22 cellular contexts compared by ENCODE assay signal in the genomic region with DNA sequence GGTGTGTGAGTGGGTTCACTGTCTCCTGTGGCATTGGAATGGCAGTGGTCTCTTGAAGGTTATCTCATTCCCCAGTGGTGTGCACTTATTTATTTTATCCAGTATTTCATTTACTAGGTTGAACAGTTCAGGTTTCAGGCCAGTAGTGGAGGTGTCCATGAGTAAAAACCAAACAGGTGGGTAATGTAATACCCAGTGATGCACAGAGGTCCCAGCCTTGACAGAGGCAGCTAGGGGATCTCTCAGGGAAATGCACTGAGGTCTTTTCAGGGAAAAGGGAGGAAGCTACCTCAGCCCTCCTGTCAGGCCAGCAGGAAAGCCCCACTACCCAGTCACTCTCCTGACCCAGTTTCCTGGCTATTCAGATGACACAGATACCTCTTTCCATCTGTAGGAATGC.
DNase-seq lines count a peak whose midpoint lies in the region; ATAC-seq, FAIRE-seq and TF ChIP-seq lines count a peak whose summit lies in the region.
"Had no signal": no experiment of that assay in that cellular context is flagged by ENCODE, and none has a peak within 500 bp of the region (broad histone marks: within the 10 kb centered on the region; RNA-seq: fewer than 3 reads in every experiment).

No MANE protein-coding gene starts in this region.

- H3K36me3 ChIP-seq in HepG2 (replicated peaks in 1 of 2; ENCODE audit: control insufficient read depth in 1 of 2, insufficient read depth in 2 of 2, low read length in 2 of 2) (peaks cover 14 to 37% of the 10 kb centered on the region in 2 experiments), right lobe of liver (no peaks in the 10 kb centered on the region), H7 (replicated peaks; ENCODE audit: control insufficient read depth, insufficient read depth, low read length) (no peaks in the 10 kb centered on the region), transverse colon (no peaks in the 10 kb centered on the region)

- no peak overlapping the region for H3K4me3 Mint-ChIP-seq in neural crest cell
- H3K4me3 Mint-ChIP-seq: B cell; CD4-positive, CD25-positive, alpha-beta regulatory T cell; CD8-positive, alpha-beta T cell; GM23338; HFFc6 had no signal

- H3K4me2 ChIP-seq in HepG2 (ENCODE audit: low read depth, low read length) = no peak overlapping the region
- H3K4me2 ChIP-seq: BLaER1, GM23338 had no signal

- H3K27ac ChIP-seq in HepG2 (ENCODE audit: extremely low read length, insufficient read depth, low read length) = no peak overlapping the region
- H3K27ac ChIP-seq in right lobe of liver = no peak overlapping the region
- no peak overlapping the region for H3K27ac ChIP-seq in transverse colon
- H3K27ac ChIP-seq: 22Rv1, BLaER1, C4-2B had no signal

- no peaks in the 10 kb centered on the region for H3K27me3 ChIP-seq in HepG2 (ENCODE audit: control insufficient read depth in 1 of 2, insufficient read depth in 2 of 2, low read length in 2 of 2)
- no peaks in the 10 kb centered on the region for H3K27me3 ChIP-seq in right lobe of liver
- no peaks in the 10 kb centered on the region for H3K27me3 ChIP-seq in H7 (ENCODE audit: control insufficient read depth, insufficient read depth, low read length)
- no peaks in the 10 kb centered on the region for H3K27me3 ChIP-seq in transverse colon
- H3K27me3 ChIP-seq: BLaER1 had no signal

- FAIRE-seq in HepG2 (lab: Jason Lieb, UNC) = no peak
- FAIRE-seq: A204.1, G401.6, GM12878, GM19239 had no signal

- TF ChIP-seq CTCF in HepG2 (CRISPR knock-in tag; IDR thresholded peaks at IDR 0.05) = no peak
- TF ChIP-seq CTCF in right lobe of liver (IDR thresholded peaks at IDR 0.05) = no peak
- TF ChIP-seq CTCF in neural crest cell (conservative IDR thresholded peaks at IDR 0.05) = no peak
- no peak for TF ChIP-seq CTCF in transverse colon (IDR thresholded peaks at IDR 0.05)

- CTCF ChIA-PET in HepG2 (lab: Yijun Ruan, JAX; ENCODE audit: low intra/inter-chr PET ratio, low total read pairs) = no interaction called here

- H3K9me3 ChIP-seq in HepG2 (ENCODE audit: low read length) (peaks cover 9% of the 10 kb centered on the region; the same call in 1 of the 2 replicates), right lobe of liver (peaks cover 0 to 5% (median 0%) of the 10 kb centered on the region in 4 donors), transverse colon (peaks cover 12 to 16% of the 10 kb centered on the region in 2 donors)
- H3K9me3 ChIP-seq: Caco-2 had no signal

- intact Hi-C loops in HepG2 (cut with micrococcal nuclease; ENCODE audit: unreplicated experiment) = no loop called here
- intact Hi-C loops in right lobe of liver (cut with DNase I) = no loop called here
- intact Hi-C loops in transverse colon (cut with DNase I; ENCODE audit: low total_unique reads) = loop anchor here (2.0 kb wide), 1 partner anchor 78 kb away; no protein-coding TSS in a partner anchor

- H3K9ac ChIP-seq in HepG2 (ENCODE audit: insufficient read depth, low read depth, low read length) = no peak overlapping the region
- H3K9ac ChIP-seq: BLaER1 had no signal

- in situ Hi-C loops in HepG2 (cut with HindIII; ENCODE audit: extremely low pct_ligation_motif_present, low pct_unique_long_range_greater_than_20kb) (no loop called here), transverse colon (cut with MboI; ENCODE audit: low pct_ligation_motif_present in 1 of 4, low pct_unique_long_range_greater_than_20kb in 1 of 4, low sequenced_read_pairs in 3 of 4) (no loop called here)

- H3K27me3 Mint-ChIP-seq in neural crest cell (ENCODE audit: low read depth) = no peaks in the 10 kb centered on the region
- H3K27me3 Mint-ChIP-seq: B cell; CD4-positive, CD25-positive, alpha-beta regulatory T cell had no signal

- no peaks in the 10 kb centered on the region for H3K79me2 ChIP-seq in HepG2 (ENCODE audit: insufficient read depth, low read length)

- TF ChIP-seq POLR2A in HepG2 (IDR thresholded peaks at IDR 0.05; ENCODE audit: insufficient read depth in 1 of 2, low read depth in 2 of 2, low read length in 2 of 2) (no peak), right lobe of liver (IDR thresholded peaks at IDR 0.05) (no peak), transverse colon (IDR thresholded peaks at IDR 0.05) (no peak)

- POLR2A ChIA-PET in HepG2 (lab: Yijun Ruan, JAX) = no interaction called here

- H3K4me1 ChIP-seq in HepG2 (ENCODE audit: insufficient read depth, low read length) = no peaks in the 10 kb centered on the region
- H3K4me1 ChIP-seq in right lobe of liver = no peaks in the 10 kb centered on the region
- H3K4me1 ChIP-seq in transverse colon = no peaks in the 10 kb centered on the region
- H3K4me1 ChIP-seq: BLaER1, Caco-2 had no signal

- no peak for TF ChIP-seq EP300 in HepG2 (IDR thresholded peaks at IDR 0.05; ENCODE audit: low read depth in 2 of 2, low read length in 2 of 2)
- no peak for TF ChIP-seq EP300 in HepG2 (CRISPR knock-in tag; IDR thresholded peaks at IDR 0.05; ENCODE audit: borderline replicate concordance)
- no peak for TF ChIP-seq EP300 in transverse colon (IDR thresholded peaks at IDR 0.05; ENCODE audit: low read depth)

- DNase-seq in HepG2 (ENCODE audit: low spot score) (no peak), right lobe of liver (no peak), left kidney (ENCODE audit: low read depth, low spot score) (peak; percentile 34), neural crest cell (ENCODE audit: low read depth, low spot score) (no peak), H7 (no peak), transverse colon (no peak)
- DNase-seq: Caco-2; CD4-positive, CD25-positive, alpha-beta regulatory T cell; CD8-positive, alpha-beta T cell; DMS153; DND-41; HFFc6 had no signal

- peaks cover 55% of the 10 kb centered on the region for H3K36me3 Mint-ChIP-seq in neural crest cell (ENCODE audit: low read depth)

- TF ChIP-seq RAD21 in HepG2 (CRISPR knock-in tag; IDR thresholded peaks at IDR 0.05) = no peak

- no peak overlapping the region for H3K4me3 ChIP-seq in HepG2 (replicated peaks in 1 of 3; ENCODE audit: insufficient read depth in 1 of 3, low read depth in 2 of 3, low read length in 3 of 3)
- no peak overlapping the region for H3K4me3 ChIP-seq in right lobe of liver
- H3K4me3 ChIP-seq in H7 (ENCODE audit: insufficient read depth, low read depth, low read length) = no peak overlapping the region
- H3K4me3 ChIP-seq in transverse colon = no peak overlapping the region
- H3K4me3 ChIP-seq: BLaER1, GM12878, GM23338, HAP-1 had no signal

- peak; percentile 19 for ATAC-seq in HepG2
- no peak for ATAC-seq in right lobe of liver
- ATAC-seq: CD8-positive, alpha-beta T cell; GM12878; GM23338 had no signal

- peak overlapping the region; percentile 71 for H3K27ac Mint-ChIP-seq in neural crest cell (ENCODE audit: unreplicated experiment)
- H3K27ac Mint-ChIP-seq: B cell, GM23338, HFFc6 had no signal

- peaks cover 37% of the 10 kb centered on the region for H3K9me3 Mint-ChIP-seq in neural crest cell

- no peak overlapping the region for H2AFZ ChIP-seq in HepG2 (ENCODE audit: low read length)
- H2AFZ ChIP-seq: GM23338 had no signal

- peaks cover 4% of the 10 kb centered on the region for H3K4me1 Mint-ChIP-seq in neural crest cell

- BruUV-seq in HepG2 (replicated peaks; lab: Mats Ljungman, UMichigan) = no TSS peak

- H4K20me1 ChIP-seq in HepG2 (ENCODE audit: insufficient read depth, low read length) = peaks cover 13% of the 10 kb centered on the region

TF ChIP-seq in HepG2, 621 proteins besides CTCF, POLR2A, EP300 and RAD21 (continues in another document):
- TF ChIP-seq NR2F2 (IDR thresholded peaks at IDR 0.05; ENCODE audit: borderline replicate concordance, low read depth) (no peak), NRL (CRISPR knock-in tag; IDR thresholded peaks at IDR 0.05; ENCODE audit: borderline replicate concordance) (no peak)
